In genomic region chr9:134483361-134484184, GRCh38 we compare ENCODE assay signal across 17 cellular contexts.
DNase-seq lines count a peak whose midpoint lies in the region; ATAC-seq and TF ChIP-seq lines count a peak whose summit lies in the region.
"Had no signal": no experiment of that assay in that cellular context is flagged by ENCODE, and none has a peak within 500 bp of the region (broad histone marks: within the 10 kb centered on the region; RNA-seq: fewer than 3 reads in every experiment).

No MANE protein-coding gene starts in this region.

- H4K20me1 ChIP-seq in Loucy (ENCODE audit: insufficient read depth, low read length, poor library complexity, severe bottlenecking), result no peaks in the 10 kb centered on the region

- H3K4me2 ChIP-seq in Loucy (ENCODE audit: low read depth, low read length, poor library complexity, severe bottlenecking) (no peak overlapping the region), mesenchymal stem cell (ENCODE audit: low read length, poor library complexity, severe bottlenecking) (no peak overlapping the region)

- WGBS in mesenchymal stem cell, result 93% methylated on average over 22 of the region's 24 CpGs
- 91 to 95% methylated on average over 24 of the region's 24 CpGs for WGBS in aorta, 2 donors

- no peaks in the 10 kb centered on the region for H3K9me2 ChIP-seq in Loucy (replicated peaks; ENCODE audit: low read depth, low read length)

- no peak overlapping the region for H2BK12ac ChIP-seq in mesenchymal stem cell (ENCODE audit: low read length in 2 of 2)

- no peak overlapping the region for H3K14ac ChIP-seq in mesenchymal stem cell (ENCODE audit: low read length in 2 of 2)

- peak overlapping the region; percentile 57 for H4K91ac ChIP-seq in mesenchymal stem cell (ENCODE audit: low read length)

- no peaks in the 10 kb centered on the region for H3K9me3 ChIP-seq in Loucy (ENCODE audit: insufficient read depth, low read depth, low read length)
- no peaks in the 10 kb centered on the region for H3K9me3 ChIP-seq in mesenchymal stem cell (ENCODE audit: control insufficient read depth, low read length)
- H3K9me3 ChIP-seq in aorta (ENCODE audit: control insufficient read depth, low read length), result no peaks in the 10 kb centered on the region
- H3K9me3 ChIP-seq: SJCRH30 had no signal

- H2BK15ac ChIP-seq in mesenchymal stem cell (ENCODE audit: low read depth, poor library complexity, severe bottlenecking), result peak overlapping the region; percentile 64

- no peaks in the 10 kb centered on the region for H3F3A ChIP-seq in Loucy (ENCODE audit: low read depth)

- no peak overlapping the region for H3K18ac ChIP-seq in mesenchymal stem cell (ENCODE audit: low read depth in 1 of 2, low read length in 2 of 2)

- H2BK120ac ChIP-seq in mesenchymal stem cell (ENCODE audit: low read depth, low read length), result no peak overlapping the region

- H3K4me3 ChIP-seq in Loucy (ENCODE audit: low read length, poor library complexity, severe bottlenecking) (no peak overlapping the region), mesenchymal stem cell (ENCODE audit: insufficient read depth in 1 of 2, low read depth in 1 of 2, low read length in 2 of 2) (no peak overlapping the region), aorta (ENCODE audit: low read length in 2 of 2) (no peak overlapping the region)
- H3K4me3 ChIP-seq: SJCRH30 had no signal

- H2AFZ ChIP-seq in Loucy (ENCODE audit: low read length) (no peak overlapping the region), mesenchymal stem cell (ENCODE audit: low read depth, low read length) (no peak overlapping the region)

- no peak overlapping the region for H2AK5ac ChIP-seq in mesenchymal stem cell (ENCODE audit: low read length, severe bottlenecking)

- H3K36me3 ChIP-seq in Loucy (ENCODE audit: insufficient read depth, low read length), result no peaks in the 10 kb centered on the region
- H3K36me3 ChIP-seq in mesenchymal stem cell (ENCODE audit: control insufficient read depth in 1 of 2, insufficient read depth in 2 of 2, low read depth in 1 of 2, low read length in 2 of 2), result no peaks in the 10 kb centered on the region
- H3K36me3 ChIP-seq in aorta (ENCODE audit: control insufficient read depth in 1 of 2, insufficient read depth in 2 of 2, low read length in 1 of 2), result no peaks in the 10 kb centered on the region
- H3K36me3 ChIP-seq: SJCRH30 had no signal

- H2BK5ac ChIP-seq in mesenchymal stem cell (ENCODE audit: low read depth, low read length, poor library complexity, severe bottlenecking), result no peak overlapping the region

- H3K27ac ChIP-seq in mesenchymal stem cell (ENCODE audit: low read length, poor library complexity, severe bottlenecking) (no peak overlapping the region), aorta (ENCODE audit: low read depth in 1 of 2, low read length in 2 of 2) (no peak overlapping the region)
- H3K27ac ChIP-seq: C4-2B, SJCRH30 had no signal

- intact Hi-C loops in Right ventricle myocardium superior (cut with DNase I), result no loop called here
- intact Hi-C loops in cardiac septum (cut with DNase I), result no loop called here
- intact Hi-C loops in aorta (cut with DNase I), result no loop called here

- ATAC-seq in Right ventricle myocardium superior (ENCODE audit: poor library complexity) (no peak), aorta (ENCODE audit: low FRiP score) (no peak)

- H4K8ac ChIP-seq in mesenchymal stem cell (ENCODE audit: low read length), result peak overlapping the region; percentile 67

- DNase-seq in Right ventricle myocardium superior, result peak; percentile 29
- no peak for DNase-seq in cardiac septum (ENCODE audit: low spot score)
- DNase-seq in mesenchymal stem cell, result no peak
- peak; percentile 38 to 69 for DNase-seq in aorta
- no peak for DNase-seq in SKM-1 treated with dmso at 0.1 percent for 144 hours (lab: John Stamatoyannopoulos, UW; ENCODE audit: unreplicated experiment)
- no peak for DNase-seq in NCI-H2171 (lab: John Stamatoyannopoulos, UW)
- DNase-seq: DMS79, GOT3, NCI-H1105 treated with DMSO at 0.1 percent for 48 hours, NCI-H1694, NCI-H510A, NCI-H774, OCI-M1, RPMI8226, SJCRH30 had no signal

- H3K27me3 ChIP-seq in Loucy (ENCODE audit: insufficient read depth, low read length, poor library complexity, severe bottlenecking) (no peaks in the 10 kb centered on the region), mesenchymal stem cell (ENCODE audit: control insufficient read depth in 1 of 2, insufficient read depth in 1 of 2, low read length in 2 of 2) (peaks cover 0 to 2% of the 10 kb centered on the region in 2 experiments), aorta (ENCODE audit: control insufficient read depth in 1 of 2, insufficient read depth in 2 of 2, low read length in 1 of 2) (no peaks in the 10 kb centered on the region)

- no peaks in the 10 kb centered on the region for H3K79me1 ChIP-seq in mesenchymal stem cell (replicated peaks; ENCODE audit: low read length, poor library complexity, severe bottlenecking)

- TF ChIP-seq CTCF in Loucy (conservative IDR thresholded peaks at IDR 0.05; ENCODE audit: low read length), result no peak

- no peak overlapping the region for H3K23ac ChIP-seq in mesenchymal stem cell (ENCODE audit: low read length in 2 of 2)

- peak overlapping the region in 1 of 2 experiments; percentile 46 for H3K4ac ChIP-seq in mesenchymal stem cell (ENCODE audit: low read depth in 1 of 2, low read length in 2 of 2)

- no peaks in the 10 kb centered on the region for H3K79me2 ChIP-seq in Loucy (ENCODE audit: insufficient read depth, low read length)

- H3K9ac ChIP-seq in Loucy (ENCODE audit: low read depth, low read length, poor library complexity, severe bottlenecking), result peak overlapping the region; percentile 65
- no peak overlapping the region for H3K9ac ChIP-seq in mesenchymal stem cell (ENCODE audit: low read length)

- peaks cover 39% of the 10 kb centered on the region for H3K4me1 ChIP-seq in Loucy (ENCODE audit: insufficient read depth, low read length, poor library complexity, severe bottlenecking)
- peaks cover 5% of the 10 kb centered on the region for H3K4me1 ChIP-seq in mesenchymal stem cell (ENCODE audit: control insufficient read depth, insufficient read depth, low read depth, low read length)
- H3K4me1 ChIP-seq in aorta (ENCODE audit: control insufficient read depth in 1 of 2, insufficient read depth in 2 of 2, low read length in 2 of 2), result no peaks in the 10 kb centered on the region
- H3K4me1 ChIP-seq: SJCRH30 had no signal

Comparison
In these comparisons a context has a peak if more than half of its experiments do, and no peak if none do; other contexts are left out.
1. DNase-seq: peak in Right ventricle myocardium superior (single experiment) and aorta (2 of 2); none in cardiac septum (single experiment), mesenchymal stem cell (single experiment), SKM-1 treated with dmso at 0.1 percent for 144 hours (single experiment) and NCI-H2171 (single experiment).